8 cellular contexts compared by ENCODE assay signal in genomic region chr13:30464496-30465351, GRCh38. TPM values are rescaled to one million over a fixed set of nuclear protein-coding genes. Genes with fewer than 3 reads are reported as not detected.
DNase-seq lines count a peak whose midpoint lies in the region; ATAC-seq and TF ChIP-seq lines count a peak whose summit lies in the region.

No MANE protein-coding gene starts in this region.

- H3K36me3 ChIP-seq in endocrine pancreas (ENCODE audit: control insufficient read depth, insufficient read depth, low read length) (no peaks in the 10 kb centered on the region), mesodermal cell (ENCODE audit: control insufficient read depth, insufficient read depth, low read length) (peaks cover 26% of the 10 kb centered on the region)

- no peaks in the 10 kb centered on the region for H3K27me3 Mint-ChIP-seq in activated CD8-positive, alpha-beta memory T cell treated with anti-CD3 and anti-CD28 coated beads, Interleukin-2, amount 10 ng/mL, durations not matched to agents 7 days and 5 days

- peak overlapping the region; percentile 98 for H3K27ac Mint-ChIP-seq in activated CD8-positive, alpha-beta memory T cell treated with anti-CD3 and anti-CD28 coated beads, Interleukin-2, amount 10 ng/mL, durations not matched to agents 7 days and 5 days

- POLR2A ChIA-PET in AG04450 (lab: Yijun Ruan, JAX) = interaction anchor here (1.6 to 2.5 kb wide), 2 partner anchors 152 to 334 kb away, joined by 5 to 18 read pairs; partner anchors contain the start of gene USPL1

- H3K27me3 ChIP-seq in AG04450 (ENCODE audit: control insufficient read depth, insufficient read depth, low read length) = no peaks in the 10 kb centered on the region
- H3K27me3 ChIP-seq in endocrine pancreas (ENCODE audit: control insufficient read depth, insufficient read depth, low read length) = no peaks in the 10 kb centered on the region

- 0% methylated on average over 34 to 56 of the region's 139 CpGs for WGBS in mesodermal cell (ENCODE audit: insufficient coverage in 2 of 2), 2 experiments

- H3K4me3 ChIP-seq in AG04450 (ENCODE audit: low read depth, low read length) (peak overlapping the region; percentile 76), endocrine pancreas (ENCODE audit: control insufficient read depth, insufficient read depth, low read length) (no peak overlapping the region), mesodermal cell (ENCODE audit: extremely low read depth, insufficient read depth, low read length, poor library complexity, severe bottlenecking) (peak overlapping the region; percentile 75)

- DNase-seq in AG04450 (ENCODE audit: low read depth, low spot score) (peak; percentile 34), NCI-H526 treated with DMSO at 0.1 percent for 48 hours (lab: John Stamatoyannopoulos, UW) (peak; percentile 74)
- DNase-seq in activated CD8-positive, alpha-beta memory T cell treated with anti-CD3 and anti-CD28 coated beads, Interleukin-2, amount 10 ng/mL, durations not matched to agents 7 days and 5 days = peak; percentile 80
- DNase-seq in stimulated activated CD8-positive, alpha-beta memory T cell treated with anti-CD3 and anti-CD28 coated beads, Interleukin-15, amount 100 ng/mL, for 4 hours (ENCODE audit: low read depth in 2 of 2) = peak; percentile 68 to 72

- H3K4me1 ChIP-seq in endocrine pancreas (ENCODE audit: control insufficient read depth, insufficient read depth, low read length) = peaks cover 15% of the 10 kb centered on the region
- H3K4me1 ChIP-seq in mesodermal cell (ENCODE audit: control insufficient read depth, insufficient read depth, low read length, poor library complexity, severe bottlenecking) = peaks cover 19% of the 10 kb centered on the region

- H3K27ac ChIP-seq in AG04450 (ENCODE audit: low read depth, low read length) (peak overlapping the region; percentile 87), mesodermal cell (ENCODE audit: low read depth, low read length, severe bottlenecking) (peak overlapping the region; percentile 97)

- peak; percentile 17 for ATAC-seq in GM18861 (IDR thresholded peaks at IDR 0.05; ENCODE audit: unreplicated experiment)
- peak; percentile 26 for ATAC-seq in HG03108 (IDR thresholded peaks at IDR 0.05; ENCODE audit: unreplicated experiment)
- peak; percentile 45 for ATAC-seq in activated CD8-positive, alpha-beta memory T cell treated with anti-CD3 and anti-CD28 coated beads, Interleukin-2, amount 10 ng/mL, durations not matched to agents 7 days and 5 days

- peak overlapping the region; percentile 88 for H3K4me3 Mint-ChIP-seq in activated CD8-positive, alpha-beta memory T cell treated with anti-CD3 and anti-CD28 coated beads, Interleukin-2, amount 10 ng/mL, durations not matched to agents 7 days and 5 days

- peaks cover 33% of the 10 kb centered on the region for H3K36me3 Mint-ChIP-seq in activated CD8-positive, alpha-beta memory T cell treated with anti-CD3 and anti-CD28 coated beads, Interleukin-2, amount 10 ng/mL, durations not matched to agents 7 days and 5 days

- CTCF ChIA-PET in AG04450 (lab: Charles Lee) = no interaction called here
- CTCF ChIA-PET in activated CD8-positive, alpha-beta memory T cell treated with anti-CD3 and anti-CD28 coated beads, Interleukin-2, amount 10 ng/mL, durations not matched to agents 7 days and 5 days (lab: Charles Lee) = interaction anchor here (1.1 to 2.3 kb wide), 4 partner anchors 93 to 333 kb away, joined by 3 to 5 read pairs (median 4); no protein-coding TSS in a partner anchor

- H3K4me1 Mint-ChIP-seq in activated CD8-positive, alpha-beta memory T cell treated with anti-CD3 and anti-CD28 coated beads, Interleukin-2, amount 10 ng/mL, durations not matched to agents 7 days and 5 days = peaks cover 30% of the 10 kb centered on the region

- H3K9me3 ChIP-seq in AG04450 (ENCODE audit: control insufficient read depth, insufficient read depth, low read length) = no peaks in the 10 kb centered on the region
- no peaks in the 10 kb centered on the region for H3K9me3 ChIP-seq in endocrine pancreas (ENCODE audit: control insufficient read depth, low read length)
- no peaks in the 10 kb centered on the region for H3K9me3 ChIP-seq in mesodermal cell (ENCODE audit: control insufficient read depth, low read length)

- H3K9ac ChIP-seq in endocrine pancreas (ENCODE audit: control insufficient read depth, insufficient read depth, low read length) = peak overlapping the region; percentile 81

- no peaks in the 10 kb centered on the region for H3K9me3 Mint-ChIP-seq in activated CD8-positive, alpha-beta memory T cell treated with anti-CD3 and anti-CD28 coated beads, Interleukin-2, amount 10 ng/mL, durations not matched to agents 7 days and 5 days (ENCODE audit: low read depth)

- no peak for TF ChIP-seq CTCF in AG04450 (IDR thresholded peaks at IDR 0.05; ENCODE audit: low read depth, low read length)

RNA-seq across cellular contexts. Expression of gene HMGB1, which starts 1.0 kb away (rescaled TPM):
- polyA plus RNA-seq in AG04450 (2011; rRNA removed) = 186 and 223 TPM in 2 replicates
- polyA minus RNA-seq in AG04450 (2011; rRNA and poly(A)+ RNA removed) = 32.6 and 53.5 TPM in 2 replicates
- total RNA-seq in activated CD8-positive, alpha-beta memory T cell treated with anti-CD3 and anti-CD28 coated beads, Interleukin-2, amount 10 ng/mL, durations not matched to agents 7 days and 5 days = 100 to 1,000 TPM; 716 to 739 TPM
- polyA plus RNA-seq in mesodermal cell (2013, experiment 1 of 2) = 672 TPM
- 742 TPM for polyA plus RNA-seq in mesodermal cell (2013, experiment 2 of 2)

RNA-seq across cellular contexts. Expression of gene UBE2L5, which starts 42.4 kb away (rescaled TPM):
- polyA plus RNA-seq in AG04450 (2011; rRNA removed) = 0.56 and 0.81 TPM in 2 replicates
- polyA minus RNA-seq in AG04450 (2011; rRNA and poly(A)+ RNA removed) = not detected in 2 replicates
- total RNA-seq in activated CD8-positive, alpha-beta memory T cell treated with anti-CD3 and anti-CD28 coated beads, Interleukin-2, amount 10 ng/mL, durations not matched to agents 7 days and 5 days = not detected
- not detected for polyA plus RNA-seq in mesodermal cell (2013, experiment 1 of 2)
- not detected for polyA plus RNA-seq in mesodermal cell (2013, experiment 2 of 2)
